ENCODE assay signal across 1 cellular context in the genomic region with DNA sequence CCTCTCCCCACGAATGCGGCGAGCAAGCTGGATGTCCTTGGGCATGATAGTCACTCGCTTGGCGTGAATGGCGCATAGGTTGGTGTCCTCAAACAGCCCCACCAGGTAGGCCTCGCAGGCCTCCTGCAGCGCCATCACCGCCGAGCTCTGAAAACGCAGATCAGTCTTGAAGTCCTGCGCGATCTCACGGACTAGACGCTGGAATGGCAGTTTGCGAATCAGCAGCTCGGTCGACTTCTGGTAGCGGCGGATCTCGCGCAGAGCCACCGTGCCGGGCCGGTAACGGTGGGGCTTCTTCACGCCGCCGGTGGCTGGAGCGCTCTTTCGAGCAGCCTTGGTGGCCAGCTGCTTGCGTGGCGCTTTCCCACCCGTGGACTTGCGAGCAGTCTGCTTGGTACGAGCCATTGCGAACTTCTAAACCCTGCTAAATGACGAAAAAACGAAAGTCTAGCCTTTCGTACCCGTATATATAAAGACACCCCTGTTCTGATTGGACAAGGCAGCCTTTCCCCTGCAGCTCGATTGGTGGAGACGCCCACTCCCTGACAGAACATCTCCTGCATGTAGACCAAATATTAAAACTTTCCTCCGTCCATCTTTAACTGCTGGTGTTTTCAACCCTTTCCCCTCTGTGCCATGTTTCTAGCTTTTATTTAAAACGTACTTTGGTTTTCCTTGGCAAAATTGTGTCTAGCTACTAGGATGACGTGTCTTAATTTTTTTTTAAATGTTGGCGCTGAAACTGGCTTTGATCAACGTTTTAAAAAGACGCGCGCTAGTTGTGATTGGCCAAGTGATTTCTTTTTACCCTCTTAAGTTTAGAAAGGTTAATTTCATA.
TF ChIP-seq lines count a peak whose summit lies in the region.

No MANE protein-coding gene starts in this region.

TF ChIP-seq in K562, 482 proteins besides CTCF, POLR2A, EP300 and RAD21 (continued from another document and continues in another):
- TF ChIP-seq, protein P1, sequence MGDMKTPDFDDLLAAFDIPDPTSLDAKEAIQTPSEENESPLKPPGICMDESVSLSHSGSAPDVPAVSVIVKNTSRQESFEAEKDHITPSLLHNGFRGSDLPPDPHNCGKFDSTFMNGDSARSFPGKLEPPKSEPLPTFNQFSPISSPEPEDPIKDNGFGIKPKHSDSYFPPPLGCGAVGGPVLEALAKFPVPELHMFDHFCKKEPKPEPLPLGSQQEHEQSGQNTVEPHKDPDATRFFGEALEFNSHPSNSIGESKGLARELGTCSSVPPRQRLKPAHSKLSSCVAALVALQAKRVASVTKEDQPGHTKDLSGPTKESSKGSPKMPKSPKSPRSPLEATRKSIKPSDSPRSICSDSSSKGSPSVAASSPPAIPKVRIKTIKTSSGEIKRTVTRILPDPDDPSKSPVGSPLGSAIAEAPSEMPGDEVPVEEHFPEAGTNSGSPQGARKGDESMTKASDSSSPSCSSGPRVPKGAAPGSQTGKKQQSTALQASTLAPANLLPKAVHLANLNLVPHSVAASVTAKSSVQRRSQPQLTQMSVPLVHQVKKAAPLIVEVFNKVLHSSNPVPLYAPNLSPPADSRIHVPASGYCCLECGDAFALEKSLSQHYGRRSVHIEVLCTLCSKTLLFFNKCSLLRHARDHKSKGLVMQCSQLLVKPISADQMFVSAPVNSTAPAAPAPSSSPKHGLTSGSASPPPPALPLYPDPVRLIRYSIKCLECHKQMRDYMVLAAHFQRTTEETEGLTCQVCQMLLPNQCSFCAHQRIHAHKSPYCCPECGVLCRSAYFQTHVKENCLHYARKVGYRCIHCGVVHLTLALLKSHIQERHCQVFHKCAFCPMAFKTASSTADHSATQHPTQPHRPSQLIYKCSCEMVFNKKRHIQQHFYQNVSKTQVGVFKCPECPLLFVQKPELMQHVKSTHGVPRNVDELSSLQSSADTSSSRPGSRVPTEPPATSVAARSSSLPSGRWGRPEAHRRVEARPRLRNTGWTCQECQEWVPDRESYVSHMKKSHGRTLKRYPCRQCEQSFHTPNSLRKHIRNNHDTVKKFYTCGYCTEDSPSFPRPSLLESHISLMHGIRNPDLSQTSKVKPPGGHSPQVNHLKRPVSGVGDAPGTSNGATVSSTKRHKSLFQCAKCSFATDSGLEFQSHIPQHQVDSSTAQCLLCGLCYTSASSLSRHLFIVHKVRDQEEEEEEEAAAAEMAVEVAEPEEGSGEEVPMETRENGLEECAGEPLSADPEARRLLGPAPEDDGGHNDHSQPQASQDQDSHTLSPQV (IDR thresholded peaks at IDR 0.05) = no peak
- TF ChIP-seq RBM25 (IDR thresholded peaks at IDR 0.05; ENCODE audit: low read depth, low read length, severe bottlenecking) = peak; percentile 87
- TF ChIP-seq, protein P2, sequence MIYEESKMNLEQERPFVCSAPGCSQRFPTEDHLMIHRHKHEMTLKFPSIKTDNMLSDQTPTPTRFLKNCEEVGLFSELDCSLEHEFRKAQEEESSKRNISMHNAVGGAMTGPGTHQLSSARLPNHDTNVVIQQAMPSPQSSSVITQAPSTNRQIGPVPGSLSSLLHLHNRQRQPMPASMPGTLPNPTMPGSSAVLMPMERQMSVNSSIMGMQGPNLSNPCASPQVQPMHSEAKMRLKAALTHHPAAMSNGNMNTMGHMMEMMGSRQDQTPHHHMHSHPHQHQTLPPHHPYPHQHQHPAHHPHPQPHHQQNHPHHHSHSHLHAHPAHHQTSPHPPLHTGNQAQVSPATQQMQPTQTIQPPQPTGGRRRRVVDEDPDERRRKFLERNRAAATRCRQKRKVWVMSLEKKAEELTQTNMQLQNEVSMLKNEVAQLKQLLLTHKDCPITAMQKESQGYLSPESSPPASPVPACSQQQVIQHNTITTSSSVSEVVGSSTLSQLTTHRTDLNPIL (CRISPR knock-in tag; IDR thresholded peaks at IDR 0.05) = no peak
- peak; percentile 42 for TF ChIP-seq FUS (optimal IDR thresholded peaks at IDR 0.05; ENCODE audit: low read depth, low read length)
- no peak for TF ChIP-seq U2AF2 (optimal IDR thresholded peaks at IDR 0.05; ENCODE audit: low read depth, low read length)
- TF ChIP-seq CCNT2 (IDR thresholded peaks at IDR 0.05; ENCODE audit: borderline replicate concordance, extremely low read depth, insufficient read length, low read depth, low read length) = peak; percentile 84
- TF ChIP-seq, protein P3, sequence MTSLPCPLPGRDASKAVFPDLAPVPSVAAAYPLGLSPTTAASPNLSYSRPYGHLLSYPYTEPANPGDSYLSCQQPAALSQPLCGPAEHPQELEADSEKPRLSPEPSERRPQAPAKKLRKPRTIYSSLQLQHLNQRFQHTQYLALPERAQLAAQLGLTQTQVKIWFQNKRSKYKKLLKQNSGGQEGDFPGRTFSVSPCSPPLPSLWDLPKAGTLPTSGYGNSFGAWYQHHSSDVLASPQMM (CRISPR knock-in tag; IDR thresholded peaks at IDR 0.05) = no peak; the same call in 1 of the 2 replicates
- 0 out of 2 replicates have a peak, but pooled peaks have one; percentile 4 for TF ChIP-seq FOXJ3 (CRISPR knock-in tag; IDR thresholded peaks at IDR 0.05)
- no peak for TF ChIP-seq SMARCA5 (IDR thresholded peaks at IDR 0.05)
- TF ChIP-seq, protein P4, sequence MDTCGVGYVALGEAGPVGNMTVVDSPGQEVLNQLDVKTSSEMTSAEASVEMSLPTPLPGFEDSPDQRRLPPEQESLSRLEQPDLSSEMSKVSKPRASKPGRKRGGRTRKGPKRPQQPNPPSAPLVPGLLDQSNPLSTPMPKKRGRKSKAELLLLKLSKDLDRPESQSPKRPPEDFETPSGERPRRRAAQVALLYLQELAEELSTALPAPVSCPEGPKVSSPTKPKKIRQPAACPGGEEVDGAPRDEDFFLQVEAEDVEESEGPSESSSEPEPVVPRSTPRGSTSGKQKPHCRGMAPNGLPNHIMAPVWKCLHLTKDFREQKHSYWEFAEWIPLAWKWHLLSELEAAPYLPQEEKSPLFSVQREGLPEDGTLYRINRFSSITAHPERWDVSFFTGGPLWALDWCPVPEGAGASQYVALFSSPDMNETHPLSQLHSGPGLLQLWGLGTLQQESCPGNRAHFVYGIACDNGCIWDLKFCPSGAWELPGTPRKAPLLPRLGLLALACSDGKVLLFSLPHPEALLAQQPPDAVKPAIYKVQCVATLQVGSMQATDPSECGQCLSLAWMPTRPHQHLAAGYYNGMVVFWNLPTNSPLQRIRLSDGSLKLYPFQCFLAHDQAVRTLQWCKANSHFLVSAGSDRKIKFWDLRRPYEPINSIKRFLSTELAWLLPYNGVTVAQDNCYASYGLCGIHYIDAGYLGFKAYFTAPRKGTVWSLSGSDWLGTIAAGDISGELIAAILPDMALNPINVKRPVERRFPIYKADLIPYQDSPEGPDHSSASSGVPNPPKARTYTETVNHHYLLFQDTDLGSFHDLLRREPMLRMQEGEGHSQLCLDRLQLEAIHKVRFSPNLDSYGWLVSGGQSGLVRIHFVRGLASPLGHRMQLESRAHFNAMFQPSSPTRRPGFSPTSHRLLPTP (IDR thresholded peaks at IDR 0.05; ENCODE audit: borderline replicate concordance, extremely low read depth, insufficient read length) = no peak
- TF ChIP-seq, protein P5, sequence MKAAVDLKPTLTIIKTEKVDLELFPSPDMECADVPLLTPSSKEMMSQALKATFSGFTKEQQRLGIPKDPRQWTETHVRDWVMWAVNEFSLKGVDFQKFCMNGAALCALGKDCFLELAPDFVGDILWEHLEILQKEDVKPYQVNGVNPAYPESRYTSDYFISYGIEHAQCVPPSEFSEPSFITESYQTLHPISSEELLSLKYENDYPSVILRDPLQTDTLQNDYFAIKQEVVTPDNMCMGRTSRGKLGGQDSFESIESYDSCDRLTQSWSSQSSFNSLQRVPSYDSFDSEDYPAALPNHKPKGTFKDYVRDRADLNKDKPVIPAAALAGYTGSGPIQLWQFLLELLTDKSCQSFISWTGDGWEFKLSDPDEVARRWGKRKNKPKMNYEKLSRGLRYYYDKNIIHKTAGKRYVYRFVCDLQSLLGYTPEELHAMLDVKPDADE (conservative IDR thresholded peaks at IDR 0.05; ENCODE audit: control insufficient read depth, low read depth, low read length) = 0 out of 2 replicates have a peak, but pooled peaks have one; percentile 73
- TF ChIP-seq ZFPM2 (CRISPR knock-in tag; IDR thresholded peaks at IDR 0.05) = no peak
- peak; percentile 96 for TF ChIP-seq ZFX (CRISPR knock-in tag; IDR thresholded peaks at IDR 0.05)
- TF ChIP-seq HNRNPUL1 (IDR thresholded peaks at IDR 0.05; ENCODE audit: low read length) = peak; percentile 92; the same call in 1 of the 2 replicates
- no peak for TF ChIP-seq HOXB6 (CRISPR knock-in tag; IDR thresholded peaks at IDR 0.05; ENCODE audit: borderline replicate concordance)
- TF ChIP-seq BRD4 (IDR thresholded peaks at IDR 0.05) = no peak
- no peak for TF ChIP-seq ESRRA (IDR thresholded peaks at IDR 0.05; ENCODE audit: borderline replicate concordance, low read depth)
- no peak; the same call in 1 of the 2 replicates for TF ChIP-seq ILF3 (IDR thresholded peaks at IDR 0.05; ENCODE audit: borderline replicate concordance)
- TF ChIP-seq, protein P6, sequence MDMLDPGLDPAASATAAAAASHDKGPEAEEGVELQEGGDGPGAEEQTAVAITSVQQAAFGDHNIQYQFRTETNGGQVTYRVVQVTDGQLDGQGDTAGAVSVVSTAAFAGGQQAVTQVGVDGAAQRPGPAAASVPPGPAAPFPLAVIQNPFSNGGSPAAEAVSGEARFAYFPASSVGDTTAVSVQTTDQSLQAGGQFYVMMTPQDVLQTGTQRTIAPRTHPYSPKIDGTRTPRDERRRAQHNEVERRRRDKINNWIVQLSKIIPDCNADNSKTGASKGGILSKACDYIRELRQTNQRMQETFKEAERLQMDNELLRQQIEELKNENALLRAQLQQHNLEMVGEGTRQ (CRISPR knock-in tag; IDR thresholded peaks at IDR 0.05) = no peak
- no peak for TF ChIP-seq NFE2L1 (tag; IDR thresholded peaks at IDR 0.05; ENCODE audit: borderline replicate concordance, low read depth)
- no peak for TF ChIP-seq SRSF3 (IDR thresholded peaks at IDR 0.05; ENCODE audit: insufficient read depth, low read length)
- no peak for TF ChIP-seq MEF2D (tag; conservative IDR thresholded peaks at IDR 0.05; ENCODE audit: low read depth)
- no peak; the same call in none of the 2 replicates for TF ChIP-seq LEF1 (IDR thresholded peaks at IDR 0.05)
- TF ChIP-seq, protein P7, sequence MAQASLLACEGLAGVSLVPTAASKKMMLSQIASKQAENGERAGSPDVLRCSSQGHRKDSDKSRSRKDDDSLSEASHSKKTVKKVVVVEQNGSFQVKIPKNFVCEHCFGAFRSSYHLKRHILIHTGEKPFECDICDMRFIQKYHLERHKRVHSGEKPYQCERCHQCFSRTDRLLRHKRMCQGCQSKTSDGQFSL (CRISPR knock-in tag; IDR thresholded peaks at IDR 0.05) = peak; percentile 72
- TF ChIP-seq, protein P7 (tag; IDR thresholded peaks at IDR 0.05) = no peak
- no peak for TF ChIP-seq CC2D1A (IDR thresholded peaks at IDR 0.05)
- no peak for TF ChIP-seq SMAD2 (IDR thresholded peaks at IDR 0.05; ENCODE audit: low read depth, low read length)
- peak; percentile 95 for TF ChIP-seq THRAP3 (IDR thresholded peaks at IDR 0.05; ENCODE audit: borderline replicate concordance)
- no peak; the same call in none of the 2 replicates for TF ChIP-seq ZNF232 (CRISPR knock-in tag; IDR thresholded peaks at IDR 0.05)
- TF ChIP-seq YBX1 (IDR thresholded peaks at IDR 0.05) = no peak
- TF ChIP-seq EZH2 (IDR thresholded peaks at IDR 0.05; ENCODE audit: borderline replicate concordance, low read depth, low read length) = no peak
- TF ChIP-seq HDAC8 (tag; IDR thresholded peaks at IDR 0.05) = peak; percentile 44; the same call in 1 of the 2 replicates
- TF ChIP-seq ETS2 (tag; IDR thresholded peaks at IDR 0.05; ENCODE audit: borderline replicate concordance, poor library complexity, severe bottlenecking) = no peak
- no peak; the same call in 1 of the 2 replicates for TF ChIP-seq IRF2 (CRISPR knock-in tag; IDR thresholded peaks at IDR 0.05)
- TF ChIP-seq SIN3B (IDR thresholded peaks at IDR 0.05; ENCODE audit: low read depth) = no peak
- peak; percentile 30; the same call in 1 of the 2 replicates for TF ChIP-seq GTF2E2 (tag; IDR thresholded peaks at IDR 0.05)
- TF ChIP-seq, protein P8, sequence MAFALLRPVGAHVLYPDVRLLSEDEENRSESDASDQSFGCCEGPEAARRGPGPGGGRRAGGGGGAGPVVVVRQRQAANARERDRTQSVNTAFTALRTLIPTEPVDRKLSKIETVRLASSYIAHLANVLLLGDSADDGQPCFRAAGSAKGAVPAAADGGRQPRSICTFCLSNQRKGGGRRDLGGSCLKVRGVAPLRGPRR (CRISPR knock-in tag; IDR thresholded peaks at IDR 0.05) = no peak
- TF ChIP-seq HDAC2 (IDR thresholded peaks at IDR 0.05) = no peak
- TF ChIP-seq HNRNPLL (IDR thresholded peaks at IDR 0.05; ENCODE audit: low read depth, low read length, poor library complexity, severe bottlenecking) = peak; percentile 87
- TF ChIP-seq ZNF644 (tag; IDR thresholded peaks at IDR 0.05; ENCODE audit: low read depth) = no peak
- TF ChIP-seq, protein P9, sequence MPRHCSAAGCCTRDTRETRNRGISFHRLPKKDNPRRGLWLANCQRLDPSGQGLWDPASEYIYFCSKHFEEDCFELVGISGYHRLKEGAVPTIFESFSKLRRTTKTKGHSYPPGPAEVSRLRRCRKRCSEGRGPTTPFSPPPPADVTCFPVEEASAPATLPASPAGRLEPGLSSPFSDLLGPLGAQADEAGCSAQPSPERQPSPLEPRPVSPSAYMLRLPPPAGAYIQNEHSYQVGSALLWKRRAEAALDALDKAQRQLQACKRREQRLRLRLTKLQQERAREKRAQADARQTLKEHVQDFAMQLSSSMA (CRISPR knock-in tag; IDR thresholded peaks at IDR 0.05) = no peak
- no peak for TF ChIP-seq DACH1 (IDR thresholded peaks at IDR 0.05; ENCODE audit: partially characterized antibody)
- TF ChIP-seq, protein P10, sequence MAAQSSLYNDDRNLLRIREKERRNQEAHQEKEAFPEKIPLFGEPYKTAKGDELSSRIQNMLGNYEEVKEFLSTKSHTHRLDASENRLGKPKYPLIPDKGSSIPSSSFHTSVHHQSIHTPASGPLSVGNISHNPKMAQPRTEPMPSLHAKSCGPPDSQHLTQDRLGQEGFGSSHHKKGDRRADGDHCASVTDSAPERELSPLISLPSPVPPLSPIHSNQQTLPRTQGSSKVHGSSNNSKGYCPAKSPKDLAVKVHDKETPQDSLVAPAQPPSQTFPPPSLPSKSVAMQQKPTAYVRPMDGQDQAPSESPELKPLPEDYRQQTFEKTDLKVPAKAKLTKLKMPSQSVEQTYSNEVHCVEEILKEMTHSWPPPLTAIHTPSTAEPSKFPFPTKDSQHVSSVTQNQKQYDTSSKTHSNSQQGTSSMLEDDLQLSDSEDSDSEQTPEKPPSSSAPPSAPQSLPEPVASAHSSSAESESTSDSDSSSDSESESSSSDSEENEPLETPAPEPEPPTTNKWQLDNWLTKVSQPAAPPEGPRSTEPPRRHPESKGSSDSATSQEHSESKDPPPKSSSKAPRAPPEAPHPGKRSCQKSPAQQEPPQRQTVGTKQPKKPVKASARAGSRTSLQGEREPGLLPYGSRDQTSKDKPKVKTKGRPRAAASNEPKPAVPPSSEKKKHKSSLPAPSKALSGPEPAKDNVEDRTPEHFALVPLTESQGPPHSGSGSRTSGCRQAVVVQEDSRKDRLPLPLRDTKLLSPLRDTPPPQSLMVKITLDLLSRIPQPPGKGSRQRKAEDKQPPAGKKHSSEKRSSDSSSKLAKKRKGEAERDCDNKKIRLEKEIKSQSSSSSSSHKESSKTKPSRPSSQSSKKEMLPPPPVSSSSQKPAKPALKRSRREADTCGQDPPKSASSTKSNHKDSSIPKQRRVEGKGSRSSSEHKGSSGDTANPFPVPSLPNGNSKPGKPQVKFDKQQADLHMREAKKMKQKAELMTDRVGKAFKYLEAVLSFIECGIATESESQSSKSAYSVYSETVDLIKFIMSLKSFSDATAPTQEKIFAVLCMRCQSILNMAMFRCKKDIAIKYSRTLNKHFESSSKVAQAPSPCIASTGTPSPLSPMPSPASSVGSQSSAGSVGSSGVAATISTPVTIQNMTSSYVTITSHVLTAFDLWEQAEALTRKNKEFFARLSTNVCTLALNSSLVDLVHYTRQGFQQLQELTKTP (IDR thresholded peaks at IDR 0.05; ENCODE audit: low read depth in 1 of 2, partially characterized antibody in 2 of 2) = peak in 1 of 2 experiments; percentile 55
